Comparison of ENCODE assay signal across 7 cellular contexts in the genomic region with DNA sequence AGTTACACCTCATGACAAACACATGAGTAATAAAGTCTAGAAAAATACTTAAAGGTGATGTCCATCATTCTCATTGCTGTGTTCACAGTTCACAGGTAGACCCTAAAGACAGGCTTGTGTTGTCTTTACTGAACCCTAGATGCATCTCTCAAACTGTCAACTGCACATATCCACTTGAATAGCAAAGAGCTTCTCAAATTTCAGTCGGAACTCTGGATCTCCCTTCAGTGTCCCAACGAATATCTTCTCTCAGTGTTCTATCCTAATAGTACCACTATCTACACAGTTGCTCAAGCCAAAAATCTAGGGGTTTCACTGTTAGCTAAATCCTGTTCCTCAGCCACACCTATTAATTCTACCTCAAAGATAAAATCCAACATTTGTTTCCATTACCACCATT. TPM values are rescaled to one million over a fixed set of nuclear protein-coding genes. Genes with fewer than 3 reads are reported as not detected.
DNase-seq lines count a peak whose midpoint lies in the region; TF ChIP-seq lines count a peak whose summit lies in the region.

No MANE protein-coding gene starts in this region.

- no peaks in the 10 kb centered on the region for H3K9me3 ChIP-seq in endocrine pancreas (ENCODE audit: control insufficient read depth, low read length)
- no peaks in the 10 kb centered on the region for H3K9me3 ChIP-seq in osteoblast (ENCODE audit: low read depth, low read length)

- peak overlapping the region; percentile 66 for H3K27ac ChIP-seq in osteoblast (ENCODE audit: low read depth, low read length)

- H3K27me3 ChIP-seq in endocrine pancreas (ENCODE audit: control insufficient read depth, insufficient read depth, low read length) (no peaks in the 10 kb centered on the region), osteoblast (ENCODE audit: insufficient read depth, low read length) (no peaks in the 10 kb centered on the region)

- no peak for TF ChIP-seq CTCF in GM12865 (IDR thresholded peaks at IDR 0.05; ENCODE audit: insufficient read depth, low read depth, low read length, missing control alignments)
- no peak for TF ChIP-seq CTCF in osteoblast (IDR thresholded peaks at IDR 0.05; ENCODE audit: extremely low read depth, low read depth, low read length)

- H3K36me3 ChIP-seq in endocrine pancreas (ENCODE audit: control insufficient read depth, insufficient read depth, low read length) (no peaks in the 10 kb centered on the region), osteoblast (ENCODE audit: insufficient read depth, low read length) (no peaks in the 10 kb centered on the region)

- DNase-seq in GM12865 (ENCODE audit: low read depth) = peak; percentile 8
- peak; percentile 63 for DNase-seq in NCI-H526 (lab: John Stamatoyannopoulos, UW)
- peak; percentile 6 for DNase-seq in osteoblast (ENCODE audit: insufficient read length, low spot score, missing footprints)
- no peak for DNase-seq in SHP77 treated with DMSO at 0.1 percent for 48 hours (lab: John Stamatoyannopoulos, UW)
- no peak for DNase-seq in GM03348 (ENCODE audit: low spot score)
- DNase-seq in NCI-H82 treated with DMSO at 0.1 percent for 48 hours (lab: John Stamatoyannopoulos, UW; ENCODE audit: unreplicated experiment) = no peak

- H3K4me1 ChIP-seq in endocrine pancreas (ENCODE audit: control insufficient read depth, insufficient read depth, low read length) = peaks cover 36% of the 10 kb centered on the region
- peaks cover 28% of the 10 kb centered on the region for H3K4me1 ChIP-seq in osteoblast (ENCODE audit: insufficient read depth, low read length)

- no peak overlapping the region for H3K9ac ChIP-seq in endocrine pancreas (ENCODE audit: control insufficient read depth, insufficient read depth, low read length)

- H3K4me3 ChIP-seq in GM12865 (ENCODE audit: low read depth, low read length) (peak overlapping the region; percentile 93), endocrine pancreas (ENCODE audit: control insufficient read depth, insufficient read depth, low read length) (peak overlapping the region; percentile 77), osteoblast (ENCODE audit: insufficient read depth, low read length) (peak overlapping the region; percentile 68)

- peaks cover 59% of the 10 kb centered on the region for H3K79me2 ChIP-seq in osteoblast (ENCODE audit: insufficient read depth, low read length)

- peaks cover 20% of the 10 kb centered on the region for H4K20me1 ChIP-seq in osteoblast (ENCODE audit: insufficient read depth, low read length)

- H2AFZ ChIP-seq in osteoblast (ENCODE audit: low read length) = no peak overlapping the region

- peak overlapping the region; percentile 88 for H3K4me2 ChIP-seq in osteoblast (ENCODE audit: insufficient read depth, low read length)

RNA-seq across cellular contexts. Expression of a gene that starts 50.6 kb away (rescaled TPM):
- 6.9 and 7.7 TPM in 2 replicates for total RNA-seq in osteoblast

Comparison
In these comparisons a context has a peak if more than half of its experiments do, and no peak if none do; other contexts are left out.
1. DNase-seq: peak in GM12865 (single experiment), NCI-H526 (2 of 2) and osteoblast (single experiment); none in SHP77 treated with DMSO at 0.1 percent for 48 hours (single experiment), GM03348 (single experiment) and NCI-H82 treated with DMSO at 0.1 percent for 48 hours (single experiment).
2. Peak in every context shown above with its lines, with median percentiles within 50 percentile points of each other: H3K4me3 ChIP-seq.